ENCODE assay signal across 27 cellular contexts in the genomic region with DNA sequence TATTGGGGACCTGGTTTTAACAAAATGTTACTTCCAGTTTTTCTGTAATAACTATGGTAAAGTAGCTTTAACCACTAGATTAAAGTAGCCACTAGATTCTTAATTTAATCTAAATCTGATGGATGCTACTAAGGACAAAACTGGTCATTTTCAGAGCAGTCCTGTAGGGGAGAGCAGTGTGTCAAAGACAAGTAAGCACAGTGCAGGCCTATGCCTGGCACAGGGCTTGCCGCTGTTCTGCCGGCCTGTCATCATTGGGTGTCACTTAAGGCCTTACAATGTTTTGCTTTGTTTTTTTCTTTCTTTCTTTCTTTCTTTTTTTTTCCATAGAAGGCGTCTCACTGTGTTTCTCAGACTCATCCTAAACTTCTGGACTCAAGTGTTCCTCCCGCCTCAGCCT. TPM values are rescaled to one million over a fixed set of nuclear protein-coding genes. Genes with fewer than 3 reads are reported as not detected.
A peak's percentile ranks its signal among the peaks of the same experiment; 100 is the strongest.
DNase-seq lines count a peak whose midpoint lies in the region; ATAC-seq, FAIRE-seq and TF ChIP-seq lines count a peak whose summit lies in the region.
"Had no signal": no experiment of that assay in that cellular context is flagged by ENCODE, and none has a peak within 500 bp of the region (broad histone marks: within the 10 kb centered on the region; RNA-seq: fewer than 3 reads in every experiment).

No MANE protein-coding gene starts in this region.

- no peak overlapping the region for H3K4me3 Mint-ChIP-seq in osteocyte (ENCODE audit: unreplicated experiment)
- H3K4me3 Mint-ChIP-seq: activated B cell treated with CpG ODN at 0.5 μM for 24 hours; activated naive CD8-positive, alpha-beta T cell; immature natural killer cell had no signal

- in situ Hi-C loops in gastrocnemius medialis (cut with MboI; ENCODE audit: low sequenced_read_pairs in 4 of 4), result no loop called here

- intact Hi-C loops in gastrocnemius medialis (cut with DNase I; ENCODE audit: low total_unique reads), result no loop called here

- H3K27me3 Mint-ChIP-seq in osteocyte (ENCODE audit: unreplicated experiment), result no peaks in the 10 kb centered on the region
- H3K27me3 Mint-ChIP-seq: activated B cell treated with CpG ODN at 0.5 μM for 24 hours; activated naive CD8-positive, alpha-beta T cell had no signal

- peaks cover 20% of the 10 kb centered on the region for H3K4me1 Mint-ChIP-seq in osteocyte (ENCODE audit: unreplicated experiment)

- no peak for TF ChIP-seq POLR2A in erythroblast (IDR thresholded peaks at IDR 0.05; ENCODE audit: low read length)
- no peak for TF ChIP-seq POLR2A in gastrocnemius medialis (IDR thresholded peaks at IDR 0.05)

- DNase-seq in Ammon's horn (ENCODE audit: low spot score) (peak; percentile 79), WERI-Rb-1 (no peak), frontal cortex (ENCODE audit: low spot score in 2 of 2) (peak; percentile 19 to 25), osteocyte (ENCODE audit: extremely low spot score, unreplicated experiment) (no peak), foreskin keratinocyte (no peak), erythroblast (lab: John Stamatoyannopoulos, UW) (no peak), D341Med (ENCODE audit: low spot score) (no peak), gastrocnemius medialis (no peak)
- DNase-seq: activated B cell treated with CpG ODN at 0.5 μM for 24 hours; activated CD4-positive, alpha-beta T cell treated with anti-CD3 and anti-CD28 coated beads, Interleukin-2, amount 50 U/mL, for 4 hours; activated CD8-positive, alpha-beta memory T cell treated with anti-CD3 and anti-CD28 coated beads, Interleukin-2, amount 50 U/mL, for 4 hours; DMS 273 treated with DMSO at 0.1 percent for 48 hours; H7; immature natural killer cell; KBM-7; NCI-H187 treated with DMSO at 0.1 percent for 48 hours; NCI-H748 treated with DMSO at 0.1 percent for 48 hours; retina; RPMI8226; stimulated activated CD4-positive, alpha-beta T cell treated with anti-CD3 and anti-CD28 coated beads, Interleukin-4, amount 100 ng/mL, for 24 hours; stimulated activated naive CD8-positive, alpha-beta T cell treated with anti-CD3 and anti-CD28 coated beads, Interleukin-15, Interleukin-2, amounts not matched to agents 100 U/mL and 50 U/mL, for 24 hours had no signal

- H3K27me3 ChIP-seq in WERI-Rb-1 (ENCODE audit: insufficient read depth, low read depth, severe bottlenecking), result no peaks in the 10 kb centered on the region
- no peaks in the 10 kb centered on the region for H3K27me3 ChIP-seq in foreskin keratinocyte
- no peaks in the 10 kb centered on the region for H3K27me3 ChIP-seq in gastrocnemius medialis
- H3K27me3 ChIP-seq: tibial nerve had no signal

- H3K4me3 ChIP-seq in WERI-Rb-1 (ENCODE audit: low read depth, low read length) (no peak overlapping the region), gastrocnemius medialis (no peak overlapping the region)
- H3K4me3 ChIP-seq: SK-N-MC, tibial nerve had no signal

- H3K36me3 Mint-ChIP-seq in osteocyte (ENCODE audit: unreplicated experiment), result peaks cover 12% of the 10 kb centered on the region

- H3K9me3 ChIP-seq in WERI-Rb-1 (ENCODE audit: severe bottlenecking) (no peaks in the 10 kb centered on the region), gastrocnemius medialis (no peaks in the 10 kb centered on the region)
- H3K9me3 ChIP-seq: tibial nerve had no signal

- peak; percentile 48 for TF ChIP-seq CTCF in WERI-Rb-1 (IDR thresholded peaks at IDR 0.05; ENCODE audit: low read depth, low read length)
- TF ChIP-seq CTCF in osteocyte (IDR thresholded peaks at IDR 0.05), result no peak
- TF ChIP-seq CTCF in foreskin keratinocyte (conservative IDR thresholded peaks at IDR 0.05), result no peak
- TF ChIP-seq CTCF in gastrocnemius medialis (IDR thresholded peaks at IDR 0.05 in 4 of 5, conservative IDR thresholded peaks at IDR 0.05 in 1 of 5), result no peak

- no peaks in the 10 kb centered on the region for H3K9me3 Mint-ChIP-seq in osteocyte (ENCODE audit: unreplicated experiment)
- H3K9me3 Mint-ChIP-seq: activated B cell treated with CpG ODN at 0.5 μM for 24 hours; activated T-helper 2 cell treated with anti-CD3 and anti-CD28 coated beads, Interferon-gamma antibody, Interleukin-2, Interleukin-4, amounts not matched to agents 10 μg/mL and 5 μg/mL and 100 μg/mL, durations not matched to agents 14 hours and 24 hours and 36 hours; immature natural killer cell had no signal

- H3K4me1 ChIP-seq in foreskin keratinocyte (peaks cover 18% of the 10 kb centered on the region), gastrocnemius medialis (no peaks in the 10 kb centered on the region)

- FAIRE-seq in frontal cortex (lab: Jason Lieb, UNC), result no peak
- FAIRE-seq: G401.6, GM18507 had no signal

- no peak overlapping the region for H3K27ac ChIP-seq in WERI-Rb-1
- H3K27ac ChIP-seq in foreskin keratinocyte, result no peak overlapping the region
- H3K27ac ChIP-seq in gastrocnemius medialis, result no peak overlapping the region
- H3K27ac ChIP-seq: SK-N-MC, tibial nerve had no signal

- peak overlapping the region; percentile 31 for H3K27ac Mint-ChIP-seq in osteocyte (ENCODE audit: unreplicated experiment)
- H3K27ac Mint-ChIP-seq: activated B cell treated with CpG ODN at 0.5 μM for 24 hours; activated naive CD8-positive, alpha-beta T cell; activated T-helper 2 cell treated with anti-CD3 and anti-CD28 coated beads, Interferon-gamma antibody, Interleukin-2, Interleukin-4, amounts not matched to agents 10 μg/mL and 5 μg/mL and 100 μg/mL, durations not matched to agents 14 hours and 24 hours and 36 hours had no signal

- ATAC-seq in foreskin keratinocyte, result no peak
- ATAC-seq in gastrocnemius medialis, result no peak
- ATAC-seq: stimulated activated naive CD8-positive, alpha-beta T cell treated with anti-CD3 and anti-CD28 coated beads, Interleukin-15, Interleukin-2, amounts not matched to agents 100 U/mL and 50 U/mL, for 24 hours had no signal

- H3K36me3 ChIP-seq in WERI-Rb-1 (peaks cover 16% of the 10 kb centered on the region), gastrocnemius medialis (no peaks in the 10 kb centered on the region)

RNA-seq across cellular contexts. Expression of gene NXNL2, which starts 53.0 kb away (rescaled TPM):
- total RNA-seq in frontal cortex (0.41 TPM), osteocyte (0.32 TPM in 1 of 2 replicates, not detected in the other), foreskin keratinocyte (not detected in 2 replicates), gastrocnemius medialis (not detected)
- 0.07 and 0.11 TPM in 2 replicates for polyA plus RNA-seq in foreskin keratinocyte
- total RNA-seq: activated B cell treated with CpG ODN at 0.5 μM for 24 hours; activated T-helper 2 cell treated with anti-CD3 and anti-CD28 coated beads, Interferon-gamma antibody, Interleukin-2, Interleukin-4, amounts not matched to agents 10 μg/mL and 5 μg/mL and 100 μg/mL, durations not matched to agents 14 hours and 24 hours and 36 hours had no signal
- polyA plus RNA-seq: immature natural killer cell had no signal

Comparison
In these comparisons a context has a peak if more than half of its experiments do, and no peak if none do; other contexts are left out.
1. DNase-seq: peak in Ammon's horn (single experiment) and frontal cortex (2 of 2); none in WERI-Rb-1 (single experiment), osteocyte (single experiment), foreskin keratinocyte (0 of 2), erythroblast (0 of 2), D341Med (single experiment) and gastrocnemius medialis (0 of 2).